Comparison of ENCODE assay signal across 1 cellular context in the genomic region with DNA sequence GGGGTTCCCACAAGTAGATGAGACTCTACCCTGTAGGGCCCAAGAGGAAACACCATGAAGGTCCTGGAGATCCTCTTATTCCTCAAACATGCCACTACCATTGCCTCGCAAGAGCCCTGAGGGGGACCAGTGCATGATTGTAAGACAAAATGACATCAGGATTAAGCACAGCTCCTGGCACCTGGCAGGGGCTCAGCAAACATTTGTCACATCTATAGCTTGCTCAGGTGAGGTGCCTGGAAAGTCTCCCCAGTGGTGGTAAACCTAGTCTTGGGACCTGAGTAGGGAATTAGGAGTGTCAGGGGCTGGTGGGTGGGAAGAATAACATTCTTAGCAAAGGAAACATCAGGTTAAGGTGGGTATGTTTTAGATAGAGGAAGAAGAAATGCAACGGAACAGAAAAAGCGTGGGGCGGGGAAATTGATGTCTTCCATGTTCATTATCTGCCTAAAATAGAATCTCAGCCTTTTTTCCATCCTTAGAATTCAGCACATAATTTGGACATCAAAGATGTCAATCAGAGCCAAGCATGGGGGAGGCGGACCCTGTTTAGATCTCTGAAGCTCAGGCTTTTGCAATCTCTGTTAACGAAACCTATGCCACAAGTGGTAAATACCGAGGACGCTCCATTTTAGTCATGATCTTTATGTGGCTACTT.
TF ChIP-seq lines count a peak whose summit lies in the region.

No MANE protein-coding gene starts in this region.

TF ChIP-seq in GM12878, 131 proteins besides CTCF, POLR2A, EP300 and RAD21:
- TF ChIP-seq, protein P1, sequence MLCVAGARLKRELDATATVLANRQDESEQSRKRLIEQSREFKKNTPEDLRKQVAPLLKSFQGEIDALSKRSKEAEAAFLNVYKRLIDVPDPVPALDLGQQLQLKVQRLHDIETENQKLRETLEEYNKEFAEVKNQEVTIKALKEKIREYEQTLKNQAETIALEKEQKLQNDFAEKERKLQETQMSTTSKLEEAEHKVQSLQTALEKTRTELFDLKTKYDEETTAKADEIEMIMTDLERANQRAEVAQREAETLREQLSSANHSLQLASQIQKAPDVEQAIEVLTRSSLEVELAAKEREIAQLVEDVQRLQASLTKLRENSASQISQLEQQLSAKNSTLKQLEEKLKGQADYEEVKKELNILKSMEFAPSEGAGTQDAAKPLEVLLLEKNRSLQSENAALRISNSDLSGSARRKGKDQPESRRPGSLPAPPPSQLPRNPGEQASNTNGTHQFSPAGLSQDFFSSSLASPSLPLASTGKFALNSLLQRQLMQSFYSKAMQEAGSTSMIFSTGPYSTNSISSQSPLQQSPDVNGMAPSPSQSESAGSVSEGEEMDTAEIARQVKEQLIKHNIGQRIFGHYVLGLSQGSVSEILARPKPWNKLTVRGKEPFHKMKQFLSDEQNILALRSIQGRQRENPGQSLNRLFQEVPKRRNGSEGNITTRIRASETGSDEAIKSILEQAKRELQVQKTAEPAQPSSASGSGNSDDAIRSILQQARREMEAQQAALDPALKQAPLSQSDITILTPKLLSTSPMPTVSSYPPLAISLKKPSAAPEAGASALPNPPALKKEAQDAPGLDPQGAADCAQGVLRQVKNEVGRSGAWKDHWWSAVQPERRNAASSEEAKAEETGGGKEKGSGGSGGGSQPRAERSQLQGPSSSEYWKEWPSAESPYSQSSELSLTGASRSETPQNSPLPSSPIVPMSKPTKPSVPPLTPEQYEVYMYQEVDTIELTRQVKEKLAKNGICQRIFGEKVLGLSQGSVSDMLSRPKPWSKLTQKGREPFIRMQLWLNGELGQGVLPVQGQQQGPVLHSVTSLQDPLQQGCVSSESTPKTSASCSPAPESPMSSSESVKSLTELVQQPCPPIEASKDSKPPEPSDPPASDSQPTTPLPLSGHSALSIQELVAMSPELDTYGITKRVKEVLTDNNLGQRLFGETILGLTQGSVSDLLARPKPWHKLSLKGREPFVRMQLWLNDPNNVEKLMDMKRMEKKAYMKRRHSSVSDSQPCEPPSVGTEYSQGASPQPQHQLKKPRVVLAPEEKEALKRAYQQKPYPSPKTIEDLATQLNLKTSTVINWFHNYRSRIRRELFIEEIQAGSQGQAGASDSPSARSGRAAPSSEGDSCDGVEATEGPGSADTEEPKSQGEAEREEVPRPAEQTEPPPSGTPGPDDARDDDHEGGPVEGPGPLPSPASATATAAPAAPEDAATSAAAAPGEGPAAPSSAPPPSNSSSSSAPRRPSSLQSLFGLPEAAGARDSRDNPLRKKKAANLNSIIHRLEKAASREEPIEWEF (IDR thresholded peaks at IDR 0.05; ENCODE audit: insufficient replicate concordance, low read depth, low read length) = no peak
- TF ChIP-seq CBX5 (IDR thresholded peaks at IDR 0.05; ENCODE audit: low read depth) = no peak
- no peak for TF ChIP-seq SMAD5 (IDR thresholded peaks at IDR 0.05; ENCODE audit: low read depth)
- TF ChIP-seq, protein P2, sequence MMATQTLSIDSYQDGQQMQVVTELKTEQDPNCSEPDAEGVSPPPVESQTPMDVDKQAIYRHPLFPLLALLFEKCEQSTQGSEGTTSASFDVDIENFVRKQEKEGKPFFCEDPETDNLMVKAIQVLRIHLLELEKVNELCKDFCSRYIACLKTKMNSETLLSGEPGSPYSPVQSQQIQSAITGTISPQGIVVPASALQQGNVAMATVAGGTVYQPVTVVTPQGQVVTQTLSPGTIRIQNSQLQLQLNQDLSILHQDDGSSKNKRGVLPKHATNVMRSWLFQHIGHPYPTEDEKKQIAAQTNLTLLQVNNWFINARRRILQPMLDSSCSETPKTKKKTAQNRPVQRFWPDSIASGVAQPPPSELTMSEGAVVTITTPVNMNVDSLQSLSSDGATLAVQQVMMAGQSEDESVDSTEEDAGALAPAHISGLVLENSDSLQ (IDR thresholded peaks at IDR 0.05) = peak; percentile 72
- TF ChIP-seq SRF (IDR thresholded peaks at IDR 0.05; ENCODE audit: low read depth in 2 of 2, low read length in 2 of 2) = no peak
- TF ChIP-seq, protein P3, sequence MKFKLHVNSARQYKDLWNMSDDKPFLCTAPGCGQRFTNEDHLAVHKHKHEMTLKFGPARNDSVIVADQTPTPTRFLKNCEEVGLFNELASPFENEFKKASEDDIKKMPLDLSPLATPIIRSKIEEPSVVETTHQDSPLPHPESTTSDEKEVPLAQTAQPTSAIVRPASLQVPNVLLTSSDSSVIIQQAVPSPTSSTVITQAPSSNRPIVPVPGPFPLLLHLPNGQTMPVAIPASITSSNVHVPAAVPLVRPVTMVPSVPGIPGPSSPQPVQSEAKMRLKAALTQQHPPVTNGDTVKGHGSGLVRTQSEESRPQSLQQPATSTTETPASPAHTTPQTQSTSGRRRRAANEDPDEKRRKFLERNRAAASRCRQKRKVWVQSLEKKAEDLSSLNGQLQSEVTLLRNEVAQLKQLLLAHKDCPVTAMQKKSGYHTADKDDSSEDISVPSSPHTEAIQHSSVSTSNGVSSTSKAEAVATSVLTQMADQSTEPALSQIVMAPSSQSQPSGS (IDR thresholded peaks at IDR 0.05; ENCODE audit: low read length) = no peak
- TF ChIP-seq, protein P4, sequence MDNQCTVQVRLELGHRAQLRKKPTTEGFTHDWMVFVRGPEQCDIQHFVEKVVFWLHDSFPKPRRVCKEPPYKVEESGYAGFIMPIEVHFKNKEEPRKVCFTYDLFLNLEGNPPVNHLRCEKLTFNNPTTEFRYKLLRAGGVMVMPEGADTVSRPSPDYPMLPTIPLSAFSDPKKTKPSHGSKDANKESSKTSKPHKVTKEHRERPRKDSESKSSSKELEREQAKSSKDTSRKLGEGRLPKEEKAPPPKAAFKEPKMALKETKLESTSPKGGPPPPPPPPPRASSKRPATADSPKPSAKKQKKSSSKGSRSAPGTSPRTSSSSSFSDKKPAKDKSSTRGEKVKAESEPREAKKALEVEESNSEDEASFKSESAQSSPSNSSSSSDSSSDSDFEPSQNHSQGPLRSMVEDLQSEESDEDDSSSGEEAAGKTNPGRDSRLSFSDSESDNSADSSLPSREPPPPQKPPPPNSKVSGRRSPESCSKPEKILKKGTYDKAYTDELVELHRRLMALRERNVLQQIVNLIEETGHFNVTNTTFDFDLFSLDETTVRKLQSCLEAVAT (IDR thresholded peaks at IDR 0.05) = no peak
- TF ChIP-seq MEF2B (IDR thresholded peaks at IDR 0.05; ENCODE audit: partially characterized antibody, poor library complexity, severe bottlenecking) = peak; percentile 11
- 0 out of 2 replicates have a peak, but pooled peaks have one; percentile 28 for TF ChIP-seq RUNX3 (IDR thresholded peaks at IDR 0.05; ENCODE audit: low read length)
- no peak for TF ChIP-seq ESRRA (IDR thresholded peaks at IDR 0.05; ENCODE audit: low read length)
- TF ChIP-seq CEBPB (IDR thresholded peaks at IDR 0.05; ENCODE audit: borderline replicate concordance in 1 of 2, low read depth in 2 of 2, low read length in 2 of 2) = no peak
- TF ChIP-seq ZNF24 (IDR thresholded peaks at IDR 0.05) = peak; percentile 21; the same call in 1 of the 2 replicates
- TF ChIP-seq SUPT20H (IDR thresholded peaks at IDR 0.05; ENCODE audit: borderline replicate concordance, control insufficient read depth, low read depth, low read length) = no peak
- no peak for TF ChIP-seq CBFB (IDR thresholded peaks at IDR 0.05; ENCODE audit: low read depth)
